10 cellular contexts compared by ENCODE assay signal in genomic region chr1:108214641-108215465, GRCh38. TPM values are rescaled to one million over a fixed set of nuclear protein-coding genes. Genes with fewer than 3 reads are reported as not detected.
DNase-seq lines count a peak whose midpoint lies in the region; ATAC-seq and FAIRE-seq lines count a peak whose summit lies in the region.
"Not testable (repeated sequence)": the region's sequence is repeated elsewhere in the genome, so short reads cannot be mapped to it uniquely, and the experiment has no call there.
"Had no signal": no experiment of that assay in that cellular context is flagged by ENCODE, and none has a peak within 500 bp of the region (broad histone marks: within the 10 kb centered on the region; RNA-seq: fewer than 3 reads in every experiment).

No MANE protein-coding gene starts in this region.

- not testable (repeated sequence) for H3K4me3 Mint-ChIP-seq in T-helper 17 cell; effector memory CD8-positive, alpha-beta T cell

- H3K36me3 Mint-ChIP-seq in T-helper 17 cell (ENCODE audit: low read depth); effector memory CD8-positive, alpha-beta T cell (ENCODE audit: insufficient read depth): not testable (repeated sequence)

- FAIRE-seq in GM19239 (lab: Jason Lieb, UNC) = peak; percentile 90
- FAIRE-seq in small intestine (lab: Jason Lieb, UNC) = peak; percentile 98

- H3K27ac Mint-ChIP-seq in T-helper 17 cell; effector memory CD8-positive, alpha-beta T cell: not testable (repeated sequence)

- not testable (repeated sequence) for H3K4me1 Mint-ChIP-seq in T-helper 17 cell; effector memory CD8-positive, alpha-beta T cell (ENCODE audit: low read depth in 2 of 2)

- in situ Hi-C loops in Caki2 (cut with HindIII; ENCODE audit: low pct_unique_long_range_greater_than_20kb, low sequenced_read_pairs) = not testable (repeated sequence)

- peaks cover 25% of the 10 kb centered on the region for H3K27me3 Mint-ChIP-seq in T-helper 17 cell
- peaks cover 35 to 40% of the 10 kb centered on the region in 2 donors for H3K27me3 Mint-ChIP-seq in effector memory CD8-positive, alpha-beta T cell

- intact Hi-C loops in left colon (cut with DNase I, micrococcal nuclease) = not testable (repeated sequence)

- 3 to 10% (median 5%) methylated on average over 4 of the region's 5 CpGs for WGBS in small intestine, 3 donors

- H3K4me3 ChIP-seq in small intestine (ENCODE audit: low read depth in 1 of 2, low read length in 2 of 2) = not testable (repeated sequence)

- H3K9me3 ChIP-seq in T-helper 17 cell (ENCODE audit: control insufficient read depth, low read length, poor library complexity, severe bottlenecking); small intestine (ENCODE audit: control insufficient read depth, low read depth): not testable (repeated sequence)

- H3K4me1 ChIP-seq in small intestine (ENCODE audit: control insufficient read depth in 2 of 2, insufficient read depth in 1 of 2, low read depth in 1 of 2, low read length in 1 of 2) = not testable (repeated sequence)

- DNase-seq in Caki2 (ENCODE audit: low read depth) (peak; percentile 15), NCI-H2227 treated with DMSO at 0.1 percent for 48 hours (lab: John Stamatoyannopoulos, UW) (peak; percentile 5), small intestine (peak; percentile 54)
- not testable (repeated sequence) for DNase-seq in GM19239 (ENCODE audit: insufficient read length, low spot score); T-helper 17 cell; effector memory CD8-positive, alpha-beta T cell; left colon

- not testable (repeated sequence) for H3K36me3 ChIP-seq in small intestine (ENCODE audit: control insufficient read depth in 2 of 2, insufficient read depth in 2 of 2, low read length in 2 of 2)

- H3K27me3 ChIP-seq in small intestine (ENCODE audit: control insufficient read depth in 2 of 2, insufficient read depth in 2 of 2, low read length in 2 of 2) = not testable (repeated sequence)

- H3K27ac ChIP-seq in small intestine (ENCODE audit: low read depth in 1 of 2, low read length in 1 of 2) = not testable (repeated sequence)

- not testable (repeated sequence) for H3K9me3 Mint-ChIP-seq in effector memory CD8-positive, alpha-beta T cell

- ATAC-seq in HG03520 (IDR thresholded peaks at IDR 0.05; ENCODE audit: unreplicated experiment) (peak; percentile 65), T-helper 17 cell (peak; percentile 87), left colon (peak; percentile 87)
- ATAC-seq in effector memory CD8-positive, alpha-beta T cell (replicated peaks) = peak; percentile 83

RNA-seq across cellular contexts. Expression of gene SLC25A24, which starts 14.7 kb away (rescaled TPM):
- total RNA-seq in Caki2 (2014; rRNA removed; shearing (Covaris generic); ENCODE audit: low replicate concordance) = 33.1 and 45.2 TPM in 2 replicates
- total RNA-seq in T-helper 17 cell (10 to 100 TPM; 14.1 to 14.6 TPM), left colon (10 to 100 TPM; 81.2 to 89.0 TPM)
- polyA plus RNA-seq in small intestine = 10 to 100 TPM; 33.8 to 43.4 (median 39.7) TPM

RNA-seq across cellular contexts. Expression of gene NBPF4, which starts 29.0 kb away (rescaled TPM):
- total RNA-seq in Caki2 (2014; rRNA removed; shearing (Covaris generic); ENCODE audit: low replicate concordance) = not detected in 2 replicates
- total RNA-seq in T-helper 17 cell = not detected
- total RNA-seq in left colon = under 1 TPM in 1 of 2 donors, not detected in 1; 0.53 TPM
- 1 to 10 TPM in 1 of 3 donors, not detected in 2; 1.0 TPM for polyA plus RNA-seq in small intestine
- total RNA-seq: omental fat pad, vagina had no signal
